In genomic region chr17:31295489-31295871, GRCh38 we compare ENCODE assay signal across 19 cellular contexts.
"Had no signal": no experiment of that assay in that cellular context is flagged by ENCODE, and none has a peak within 500 bp of the region (broad histone marks: within the 10 kb centered on the region; RNA-seq: fewer than 3 reads in every experiment).

No MANE protein-coding gene starts in this region.

- ATAC-seq: foreskin keratinocyte; left lobe of liver; mucosa of descending colon; naive thymus-derived CD8-positive, alpha-beta T cell; psoas muscle; sciatic nerve; stimulated activated memory B cell treated with anti-CD40 and anti-IgM and Interleukin-4, amounts not matched to agents 10 μg/mL and 1 μg/mL and 100 μg/mL, for 72 hours had no signal

- DNase-seq: effector CD4-positive, alpha-beta T cell; endodermal cell; erythroblast; foreskin keratinocyte; kidney glomerular epithelial cell; mammary epithelial cell; mucosa of descending colon; naive thymus-derived CD8-positive, alpha-beta T cell; psoas muscle; spleen; stimulated activated CD4-positive, alpha-beta T cell treated with anti-CD3 and anti-CD28 coated beads, Interleukin-15, amount 100 ng/mL, for 24 hours; stimulated activated CD4-positive, alpha-beta T cell treated with anti-CD3 and anti-CD28 coated beads, Interleukin-1b, Interleukin-23, amount 100 ng/mL, for 48 hours; stimulated activated CD4-positive, alpha-beta T cell treated with anti-CD3 and anti-CD28 coated beads, Interleukin-4, amount 100 ng/mL, for 24 hours; thyroid gland had no signal

- H3K27ac ChIP-seq: foreskin keratinocyte, hepatocyte, neutrophil, psoas muscle, spleen, thyroid gland had no signal
